1 cellular context compared by ENCODE assay signal in the genomic region with DNA sequence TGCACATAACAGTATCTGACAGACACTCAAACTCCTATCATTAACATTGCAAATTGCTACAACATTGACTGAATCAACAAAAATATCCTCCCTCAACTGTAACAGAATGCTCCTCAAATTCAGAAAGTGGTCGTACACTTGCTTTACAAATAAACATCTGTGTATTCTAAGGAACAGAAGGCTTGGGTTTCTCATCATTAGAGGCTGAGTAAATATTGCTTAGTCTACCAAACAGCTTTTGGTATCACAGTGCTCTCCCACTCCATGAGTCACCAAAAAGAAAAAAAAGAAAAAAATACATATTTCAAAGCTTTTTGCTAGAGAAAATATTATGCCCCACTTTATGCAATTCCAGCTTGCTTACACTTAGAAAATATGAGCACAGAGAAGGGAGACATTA.
TF ChIP-seq lines count a peak whose summit lies in the region.

No MANE protein-coding gene starts in this region.

TF ChIP-seq in A549, 52 proteins besides CTCF, POLR2A, EP300 and RAD21 (continued from another document):
- no peak for TF ChIP-seq ELK1 (IDR thresholded peaks at IDR 0.05; ENCODE audit: low read depth, low read length)
- TF ChIP-seq FOSL2 (IDR thresholded peaks at IDR 0.05), result no peak
- TF ChIP-seq FOSL2 (CRISPR knock-in tag; IDR thresholded peaks at IDR 0.05), result peak; percentile 76
TF ChIP-seq in A549: peak in this region for 2.
